In genomic region chr12:110310754-110311153, GRCh38 we compare ENCODE assay signal across 16 cellular contexts. TPM values are rescaled to one million over a fixed set of nuclear protein-coding genes. Genes with fewer than 3 reads are reported as not detected.
DNase-seq lines count a peak whose midpoint lies in the region; ATAC-seq and TF ChIP-seq lines count a peak whose summit lies in the region.
"Had no signal": no experiment of that assay in that cellular context is flagged by ENCODE, and none has a peak within 500 bp of the region (broad histone marks: within the 10 kb centered on the region; RNA-seq: fewer than 3 reads in every experiment).

No MANE protein-coding gene starts in this region.

- intact Hi-C loops in esophagus squamous epithelium (cut with DNase I) (no loop called here), vagina (cut with DNase I) (loop anchor here (5.0 kb wide), 1 partner anchor 922 kb away; no protein-coding TSS in a partner anchor), upper lobe of right lung (cut with DNase I) (no loop called here)

- no peak overlapping the region for H2AFZ ChIP-seq in smooth muscle cell (ENCODE audit: low read depth)

- H3K9ac ChIP-seq in smooth muscle cell (ENCODE audit: low read depth): no peak overlapping the region

- no peak for ATAC-seq in activated T-cell treated with anti-CD3 and anti-CD28 coated beads, Interleukin-2, amount 50 U/mL, for 72 hours (replicated peaks in 1 of 2)
- no peak for ATAC-seq in RWPE2 (ENCODE audit: low read depth)
- no peak for ATAC-seq in upper lobe of right lung
- ATAC-seq in HG02981 (IDR thresholded peaks at IDR 0.05; ENCODE audit: unreplicated experiment): no peak
- ATAC-seq: left cardiac atrium had no signal

- TF ChIP-seq CTCF in RWPE2 (IDR thresholded peaks at IDR 0.05; ENCODE audit: poor library complexity, severe bottlenecking): no peak
- TF ChIP-seq CTCF in esophagus squamous epithelium (IDR thresholded peaks at IDR 0.05): no peak
- no peak for TF ChIP-seq CTCF in smooth muscle cell (IDR thresholded peaks at IDR 0.05; ENCODE audit: borderline replicate concordance, insufficient read depth, poor library complexity, severe bottlenecking)
- TF ChIP-seq CTCF in vagina (IDR thresholded peaks at IDR 0.05): no peak
- no peak for TF ChIP-seq CTCF in upper lobe of right lung (IDR thresholded peaks at IDR 0.05)

- 25 to 52% methylated on average over 1 of the region's 1 CpG for WGBS in esophagus squamous epithelium, 2 donors
- 100% methylated on average over 1 of the region's 1 CpG for WGBS in smooth muscle cell (ENCODE audit: low lambda C conversion rate)

- DNase-seq in activated T-cell treated with anti-CD3 and anti-CD28 coated beads, Interleukin-2, amount 50 U/mL, for 72 hours: no peak
- DNase-seq in activated T-cell treated with anti-CD3 and anti-CD28 coated beads for 4 hours: no peak
- DNase-seq in RWPE2 (ENCODE audit: low spot score): no peak
- no peak for DNase-seq in esophagus squamous epithelium (lab: John Stamatoyannopoulos, UW)
- DNase-seq in smooth muscle cell (lab: John Stamatoyannopoulos, UW; ENCODE audit: unreplicated experiment): no peak
- no peak for DNase-seq in vagina (ENCODE audit: extremely low spot score in 2 of 2)
- DNase-seq in upper lobe of right lung: no peak
- DNase-seq: DMS79; foreskin melanocyte; Kasumi-1; left cardiac atrium; NCI-H2171 treated with DMSO at 0.1 percent for 48 hours; stimulated activated CD4-positive, alpha-beta T cell treated with anti-CD3 and anti-CD28 coated beads, Interleukin-12 subunit alpha, Interleukin-12 subunit beta, amount 100 ng/mL, for 4 hours; testis had no signal

- H3K4me3 Mint-ChIP-seq in activated T-cell treated with anti-CD3 and anti-CD28 coated beads, Interleukin-2, amount 50 U/mL, for 72 hours: no peak overlapping the region

- no peaks in the 10 kb centered on the region for H3K27me3 Mint-ChIP-seq in activated T-cell treated with anti-CD3 and anti-CD28 coated beads, Interleukin-2, amount 50 U/mL, for 72 hours (ENCODE audit: low read depth)

- peaks cover 85% of the 10 kb centered on the region for H4K20me1 ChIP-seq in smooth muscle cell (ENCODE audit: low read depth)

- peaks cover 83% of the 10 kb centered on the region for H3K4me1 ChIP-seq in RWPE2 (ENCODE audit: insufficient read depth, poor library complexity, severe bottlenecking)
- H3K4me1 ChIP-seq in esophagus squamous epithelium: peaks cover 0 to 87% (median 46%) of the 10 kb centered on the region in 3 donors
- no peaks in the 10 kb centered on the region for H3K4me1 ChIP-seq in smooth muscle cell (ENCODE audit: low read depth)
- H3K4me1 ChIP-seq in vagina: peaks cover 50% of the 10 kb centered on the region
- H3K4me1 ChIP-seq in upper lobe of right lung: peaks cover 29% of the 10 kb centered on the region

- peaks cover 84% of the 10 kb centered on the region for H3K36me3 ChIP-seq in RWPE2 (ENCODE audit: low read depth)
- peaks cover 0 to 84% (median 9%) of the 10 kb centered on the region in 3 donors for H3K36me3 ChIP-seq in esophagus squamous epithelium
- H3K36me3 ChIP-seq in smooth muscle cell (ENCODE audit: low read depth): peaks cover 3% of the 10 kb centered on the region
- peaks cover 0 to 2% of the 10 kb centered on the region in 2 donors for H3K36me3 ChIP-seq in vagina
- peaks cover 7% of the 10 kb centered on the region for H3K36me3 ChIP-seq in upper lobe of right lung

- peaks cover 11 to 16% of the 10 kb centered on the region in 2 donors for H3K36me3 Mint-ChIP-seq in activated T-cell treated with anti-CD3 and anti-CD28 coated beads, Interleukin-2, amount 50 U/mL, for 72 hours (ENCODE audit: insufficient read depth in 2 of 2)

- H3K27me3 ChIP-seq in RWPE2 (ENCODE audit: insufficient read depth, poor library complexity, severe bottlenecking): no peaks in the 10 kb centered on the region
- no peaks in the 10 kb centered on the region for H3K27me3 ChIP-seq in esophagus squamous epithelium
- no peaks in the 10 kb centered on the region for H3K27me3 ChIP-seq in smooth muscle cell (ENCODE audit: low read depth)
- H3K27me3 ChIP-seq in vagina: no peaks in the 10 kb centered on the region
- no peaks in the 10 kb centered on the region for H3K27me3 ChIP-seq in upper lobe of right lung
- H3K27me3 ChIP-seq: testis had no signal

- no peak overlapping the region for H3K4me2 ChIP-seq in smooth muscle cell

- H3K79me2 ChIP-seq in smooth muscle cell (ENCODE audit: low read depth): peaks cover 98% of the 10 kb centered on the region

- H3K27ac ChIP-seq in RWPE2 (ENCODE audit: poor library complexity, severe bottlenecking) (peak overlapping the region; percentile 96), esophagus squamous epithelium (peak overlapping the region; percentile 51 to 77 (median 61)), smooth muscle cell (ENCODE audit: low read depth) (peak overlapping the region; percentile 20), vagina (no peak overlapping the region), upper lobe of right lung (no peak overlapping the region)
- H3K27ac ChIP-seq: testis had no signal

- no peak for TF ChIP-seq POLR2A in esophagus squamous epithelium (IDR thresholded peaks at IDR 0.05)
- no peak for TF ChIP-seq POLR2A in vagina (IDR thresholded peaks at IDR 0.05)

- H3K4me1 Mint-ChIP-seq in activated T-cell treated with anti-CD3 and anti-CD28 coated beads, Interleukin-2, amount 50 U/mL, for 72 hours (ENCODE audit: low read depth): peaks cover 76% of the 10 kb centered on the region

- no peak overlapping the region for H3K4me3 ChIP-seq in RWPE2 (ENCODE audit: severe bottlenecking)
- H3K4me3 ChIP-seq in esophagus squamous epithelium: no peak overlapping the region
- no peak overlapping the region for H3K4me3 ChIP-seq in smooth muscle cell
- H3K4me3 ChIP-seq in vagina: no peak overlapping the region
- no peak overlapping the region for H3K4me3 ChIP-seq in upper lobe of right lung
- H3K4me3 ChIP-seq: testis had no signal

- H3K27ac Mint-ChIP-seq in activated T-cell treated with anti-CD3 and anti-CD28 coated beads, Interleukin-2, amount 50 U/mL, for 72 hours: peak overlapping the region; percentile 75
- H3K27ac Mint-ChIP-seq: activated T-helper 2 cell treated with anti-CD3 and anti-CD28 coated beads, Interferon-gamma antibody, Interleukin-2, Interleukin-4, amounts not matched to agents 10 μg/mL and 5 μg/mL and 100 μg/mL, durations not matched to agents 14 hours and 24 hours and 36 hours had no signal

- H3K9me3 ChIP-seq in RWPE2 (ENCODE audit: severe bottlenecking) (no peaks in the 10 kb centered on the region), esophagus squamous epithelium (no peaks in the 10 kb centered on the region), smooth muscle cell (replicated peaks; ENCODE audit: low read depth) (no peaks in the 10 kb centered on the region), vagina (no peaks in the 10 kb centered on the region), upper lobe of right lung (no peaks in the 10 kb centered on the region)
- H3K9me3 ChIP-seq: testis had no signal

- no peaks in the 10 kb centered on the region for H3K9me3 Mint-ChIP-seq in activated T-cell treated with anti-CD3 and anti-CD28 coated beads, Interleukin-2, amount 50 U/mL, for 72 hours
- H3K9me3 Mint-ChIP-seq: activated T-helper 2 cell treated with anti-CD3 and anti-CD28 coated beads, Interferon-gamma antibody, Interleukin-2, Interleukin-4, amounts not matched to agents 10 μg/mL and 5 μg/mL and 100 μg/mL, durations not matched to agents 14 hours and 24 hours and 36 hours had no signal

- peaks cover 6% of the 10 kb centered on the region for H3F3A ChIP-seq in smooth muscle cell (ENCODE audit: low read depth)

RNA-seq across cellular contexts. Expression of gene ATP2A2, which starts 29.7 kb away (rescaled TPM):
- total RNA-seq in activated T-cell treated with anti-CD3 and anti-CD28 coated beads, Interleukin-2, amount 50 U/mL, for 72 hours: 100 to 1,000 TPM; 106 to 127 TPM
- total RNA-seq in esophagus squamous epithelium (100 to 1,000 TPM; 147 to 263 (median 177) TPM), smooth muscle cell (103 and 104 TPM in 2 replicates), vagina (127 TPM), upper lobe of right lung (173 TPM)
- 47.6 and 53.7 TPM in 2 replicates for polyA plus RNA-seq in smooth muscle cell

Comparison
In these comparisons a context has a peak if more than half of its experiments do, and no peak if none do; other contexts are left out.
1. H3K27ac ChIP-seq: peak in RWPE2 (single experiment), esophagus squamous epithelium (4 of 4) and smooth muscle cell (single experiment); none in vagina (single experiment) and upper lobe of right lung (single experiment).